Comparison of ENCODE assay signal across 12 cellular contexts in the genomic region with DNA sequence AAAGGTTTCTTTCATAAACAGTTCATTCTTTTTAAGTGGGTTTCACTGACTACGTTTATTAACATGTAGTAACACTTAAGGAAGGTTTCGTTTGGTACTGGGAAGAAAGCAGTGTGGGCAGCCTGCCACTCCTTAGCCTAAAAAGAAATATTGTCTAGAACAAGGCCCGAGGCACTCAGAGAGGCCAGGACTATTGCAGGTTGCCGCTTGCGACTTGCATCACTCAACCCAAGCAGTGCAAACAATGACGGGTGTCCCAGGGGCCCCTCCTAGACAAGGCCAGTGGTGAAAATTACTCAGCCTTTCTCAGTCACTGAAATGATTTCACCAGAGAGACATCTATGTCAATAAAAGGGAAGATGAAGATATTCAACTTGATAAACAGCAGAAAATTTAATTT.
DNase-seq lines count a peak whose midpoint lies in the region; ATAC-seq and TF ChIP-seq lines count a peak whose summit lies in the region.
"Had no signal": no experiment of that assay in that cellular context is flagged by ENCODE, and none has a peak within 500 bp of the region (broad histone marks: within the 10 kb centered on the region; RNA-seq: fewer than 3 reads in every experiment).

No MANE protein-coding gene starts in this region.

- H3K9ac ChIP-seq in mesenchymal stem cell (ENCODE audit: low read length): peak overlapping the region; percentile 60
- H3K9ac ChIP-seq in endodermal cell (ENCODE audit: extremely low read depth, low read length, poor library complexity, severe bottlenecking): no peak overlapping the region

- H3K4me3 Mint-ChIP-seq in endodermal cell: no peak overlapping the region
- H3K4me3 Mint-ChIP-seq: T-helper 1 cell treated with Interleukin-12 subunit alpha and Interleukin-12 subunit beta and Interleukin-4 antibody, amounts not matched to agents 30 μg/mL and 1 μg/mL, for 36 hours had no signal

- no peak overlapping the region for H3K18ac ChIP-seq in mesenchymal stem cell (ENCODE audit: low read depth in 1 of 2, low read length in 2 of 2)

- H4K8ac ChIP-seq in mesenchymal stem cell (ENCODE audit: low read length): no peak overlapping the region

- H3K27ac ChIP-seq in caudate nucleus (ENCODE audit: low read depth, low read length) (peak overlapping the region; percentile 11), mesenchymal stem cell (ENCODE audit: low read length, poor library complexity, severe bottlenecking) (no peak overlapping the region), endodermal cell (ENCODE audit: low read depth, low read length) (no peak overlapping the region)
- H3K27ac ChIP-seq in effector memory CD4-positive, alpha-beta T cell (ENCODE audit: insufficient read depth, low read length, poor library complexity, severe bottlenecking): no peak overlapping the region

- TF ChIP-seq CTCF in endodermal cell (conservative IDR thresholded peaks at IDR 0.05): no peak

- H2BK12ac ChIP-seq in mesenchymal stem cell (ENCODE audit: low read length in 2 of 2): no peak overlapping the region

- DNase-seq in COLO829 (ENCODE audit: low spot score): peak; percentile 91
- DNase-seq in NCI-H1436 treated with DMSO at 0.1 percent for 48 hours (lab: John Stamatoyannopoulos, UW): peak; percentile 6
- DNase-seq in caudate nucleus (lab: John Stamatoyannopoulos, UW): peak in 9 of 61 donors; percentile 2 to 68 (median 14)
- peak; percentile 92 for DNase-seq in mesenchymal stem cell
- no peak for DNase-seq in T-helper 2 cell
- no peak for DNase-seq in endodermal cell
- no peak for DNase-seq in effector memory CD4-positive, alpha-beta T cell
- DNase-seq: COR-L47 had no signal

- H3K4me3 ChIP-seq in mesenchymal stem cell (ENCODE audit: insufficient read depth in 1 of 2, low read depth in 1 of 2, low read length in 2 of 2) (no peak overlapping the region), endodermal cell (ENCODE audit: low read length) (no peak overlapping the region)
- no peak overlapping the region for H3K4me3 ChIP-seq in effector memory CD4-positive, alpha-beta T cell (ENCODE audit: insufficient read depth, low read depth, low read length, poor library complexity, severe bottlenecking)
- H3K4me3 ChIP-seq: skin epidermis had no signal

- peaks cover 17% of the 10 kb centered on the region for H3K9me3 Mint-ChIP-seq in endodermal cell

- H3K79me1 ChIP-seq in mesenchymal stem cell (replicated peaks; ENCODE audit: low read length, poor library complexity, severe bottlenecking): no peaks in the 10 kb centered on the region

- no peak overlapping the region for H4K91ac ChIP-seq in mesenchymal stem cell (ENCODE audit: low read length)

- no peak overlapping the region for H3K27ac Mint-ChIP-seq in endodermal cell
- H3K27ac Mint-ChIP-seq: activated naive CD4-positive, alpha-beta T cell treated with anti-CD3 and anti-CD28 coated beads, Interleukin-2, amount 50 U/mL, for 72 hours; T-helper 1 cell treated with Interleukin-12 subunit alpha and Interleukin-12 subunit beta and Interleukin-4 antibody, amounts not matched to agents 30 μg/mL and 1 μg/mL, for 36 hours had no signal

- WGBS in mesenchymal stem cell: 34% methylated on average over 6 of the region's 6 CpGs
- 77 to 100% methylated on average over 1 to 6 of the region's 6 CpGs for WGBS in endodermal cell (ENCODE audit: insufficient coverage in 1 of 2, insufficient read length in 1 of 2), 2 experiments

- H3K36me3 Mint-ChIP-seq in endodermal cell (ENCODE audit: low read depth): no peaks in the 10 kb centered on the region

- peaks cover 1% of the 10 kb centered on the region for H3K4me1 ChIP-seq in mesenchymal stem cell (ENCODE audit: control insufficient read depth, insufficient read depth, low read depth, low read length)
- no peaks in the 10 kb centered on the region for H3K4me1 ChIP-seq in endodermal cell (ENCODE audit: control insufficient read depth, insufficient read depth, low read length)
- H3K4me1 ChIP-seq in effector memory CD4-positive, alpha-beta T cell (ENCODE audit: control insufficient read depth, insufficient read depth, low read length, poor library complexity, severe bottlenecking): no peaks in the 10 kb centered on the region

- H3K4ac ChIP-seq in mesenchymal stem cell (ENCODE audit: low read depth in 1 of 2, low read length in 2 of 2): no peak overlapping the region

- no peaks in the 10 kb centered on the region for H3K27me3 ChIP-seq in mesenchymal stem cell (ENCODE audit: control insufficient read depth in 1 of 2, insufficient read depth in 1 of 2, low read length in 2 of 2)
- no peaks in the 10 kb centered on the region for H3K27me3 ChIP-seq in endodermal cell (ENCODE audit: control insufficient read depth, insufficient read depth, low read length, poor library complexity, severe bottlenecking)
- no peaks in the 10 kb centered on the region for H3K27me3 ChIP-seq in effector memory CD4-positive, alpha-beta T cell (replicated peaks; ENCODE audit: control insufficient read depth, insufficient read depth, low read length, poor library complexity, severe bottlenecking)

- H3K27me3 Mint-ChIP-seq in endodermal cell (ENCODE audit: insufficient read depth): no peaks in the 10 kb centered on the region

- H3K4me1 Mint-ChIP-seq in endodermal cell: no peaks in the 10 kb centered on the region

- no peak overlapping the region for H3K4me2 ChIP-seq in mesenchymal stem cell (ENCODE audit: low read length, poor library complexity, severe bottlenecking)

- no peak overlapping the region for H3K23ac ChIP-seq in mesenchymal stem cell (ENCODE audit: low read length in 2 of 2)

- H3K36me3 ChIP-seq in mesenchymal stem cell (ENCODE audit: control insufficient read depth in 1 of 2, insufficient read depth in 2 of 2, low read depth in 1 of 2, low read length in 2 of 2) (no peaks in the 10 kb centered on the region), endodermal cell (ENCODE audit: control insufficient read depth, insufficient read depth, low read length) (no peaks in the 10 kb centered on the region)
- H3K36me3 ChIP-seq in effector memory CD4-positive, alpha-beta T cell (ENCODE audit: control insufficient read depth, insufficient read depth, low read length): no peaks in the 10 kb centered on the region

- H2BK5ac ChIP-seq in mesenchymal stem cell (ENCODE audit: low read depth, low read length, poor library complexity, severe bottlenecking): no peak overlapping the region

- no peak for ATAC-seq in GM19452 (IDR thresholded peaks at IDR 0.05; ENCODE audit: unreplicated experiment)
- ATAC-seq: activated naive CD4-positive, alpha-beta T cell treated with anti-CD3 and anti-CD28 coated beads, Interleukin-2, amount 50 U/mL, for 72 hours had no signal

- H2AK5ac ChIP-seq in mesenchymal stem cell (ENCODE audit: low read length, severe bottlenecking): no peak overlapping the region

- no peak overlapping the region for H2AFZ ChIP-seq in mesenchymal stem cell (ENCODE audit: low read depth, low read length)

- no peak overlapping the region for H2BK15ac ChIP-seq in mesenchymal stem cell (ENCODE audit: low read depth, poor library complexity, severe bottlenecking)

- H3K9me3 ChIP-seq in mesenchymal stem cell (ENCODE audit: control insufficient read depth, low read length): peaks cover 35% of the 10 kb centered on the region
- peaks cover 25% of the 10 kb centered on the region for H3K9me3 ChIP-seq in endodermal cell (ENCODE audit: control insufficient read depth, low read length)
- H3K9me3 ChIP-seq in effector memory CD4-positive, alpha-beta T cell (ENCODE audit: control insufficient read depth, low read length): peaks cover 8% of the 10 kb centered on the region

- H3K14ac ChIP-seq in mesenchymal stem cell (ENCODE audit: low read length in 2 of 2): no peak overlapping the region

- no peak overlapping the region for H2BK120ac ChIP-seq in mesenchymal stem cell (ENCODE audit: low read depth, low read length)

Comparison
In these comparisons a context has a peak if more than half of its experiments do, and no peak if none do; other contexts are left out.
1. DNase-seq: peak in COLO829 (single experiment), NCI-H1436 treated with DMSO at 0.1 percent for 48 hours (single experiment) and mesenchymal stem cell (single experiment); none in T-helper 2 cell (0 of 5), endodermal cell (single experiment) and effector memory CD4-positive, alpha-beta T cell (0 of 3).